23 cellular contexts compared by ENCODE assay signal in the genomic region with DNA sequence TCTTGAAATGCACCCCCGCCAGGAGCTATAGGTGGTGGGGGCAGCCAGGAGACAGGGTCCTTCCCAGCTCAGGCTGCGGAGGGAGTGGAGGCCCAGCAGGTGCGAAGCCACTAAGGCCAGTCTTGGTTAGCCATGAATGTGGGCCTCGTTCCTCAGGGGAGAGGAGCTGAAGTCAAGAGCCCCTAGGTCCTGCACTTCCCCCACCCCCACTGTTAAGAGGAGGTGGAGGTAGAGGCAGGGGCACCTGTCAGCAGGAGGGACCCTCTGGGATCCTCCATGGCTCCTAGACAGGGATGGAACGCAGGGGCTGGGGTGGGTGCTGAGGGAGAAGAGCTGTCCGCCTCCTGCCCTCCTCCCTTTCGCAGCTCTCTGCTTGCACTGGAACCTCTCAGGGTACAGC. TPM values are rescaled to one million over a fixed set of nuclear protein-coding genes. Genes with fewer than 3 reads are reported as not detected.
DNase-seq lines count a peak whose midpoint lies in the region; ATAC-seq and TF ChIP-seq lines count a peak whose summit lies in the region.
"Had no signal": no experiment of that assay in that cellular context is flagged by ENCODE, and none has a peak within 500 bp of the region (broad histone marks: within the 10 kb centered on the region; RNA-seq: fewer than 3 reads in every experiment).

No MANE protein-coding gene starts in this region.

- POLR2A ChIA-PET in activated naive CD8-positive, alpha-beta T cell treated with anti-CD3 and anti-CD28 coated beads, Interleukin-2, amount 10 ng/mL, durations not matched to agents 7 days and 5 days (lab: Charles Lee), result interaction anchor here (0.6 kb wide), 1 partner anchor 461 kb away, joined by 3 read pairs; no protein-coding TSS in a partner anchor

- peak; percentile 2 for DNase-seq in activated naive CD8-positive, alpha-beta T cell treated with anti-CD3 and anti-CD28 coated beads, Interleukin-2, amount 10 ng/mL, durations not matched to agents 7 days and 5 days
- DNase-seq in activated naive CD8-positive, alpha-beta T cell treated with anti-CD3 and anti-CD28 coated beads, Interleukin-2, amount 50 U/mL, for 24 hours, result no peak
- peak; percentile 44 for DNase-seq in iPS-NIHi11 (ENCODE audit: low spot score)
- no peak for DNase-seq in type B pancreatic cell (ENCODE audit: extremely low spot score, unreplicated experiment)
- no peak for DNase-seq in mesothelial cell of epicardium (ENCODE audit: low spot score in 2 of 2, unreplicated experiment in 2 of 2)
- DNase-seq: activated CD4-positive, alpha-beta T cell treated with anti-CD3 and anti-CD28 coated beads, Interleukin-2, amount 50 U/mL, for 4 hours; activated gamma-delta T cell treated with Interleukin-2 at 50 U/mL for 16 hours; caudate nucleus; COR-L47; GF-D8; HCEC 1CT; NCI-H2029 treated with DMSO at 0.1 percent for 48 hours; nucleus accumbens; stimulated activated CD4-positive, alpha-beta T cell treated with anti-CD3 and anti-CD28 coated beads, Interleukin-2, amount 100 ng/mL, for 24 hours had no signal

- H3K4me3 Mint-ChIP-seq in activated naive CD8-positive, alpha-beta T cell treated with anti-CD3 and anti-CD28 coated beads, Interleukin-2, amount 10 ng/mL, durations not matched to agents 7 days and 5 days, result no peak overlapping the region
- no peak overlapping the region for H3K4me3 Mint-ChIP-seq in activated naive CD8-positive, alpha-beta T cell treated with anti-CD3 and anti-CD28 coated beads, Interleukin-2, amount 50 U/mL, for 24 hours
- peak overlapping the region; percentile 31 for H3K4me3 Mint-ChIP-seq in type B pancreatic cell
- no peak overlapping the region for H3K4me3 Mint-ChIP-seq in mesothelial cell of epicardium

- ATAC-seq in activated naive CD8-positive, alpha-beta T cell treated with anti-CD3 and anti-CD28 coated beads, Interleukin-2, amount 10 ng/mL, durations not matched to agents 7 days and 5 days (ENCODE audit: low read depth), result no peak
- no peak for ATAC-seq in activated naive CD8-positive, alpha-beta T cell treated with anti-CD3 and anti-CD28 coated beads, Interleukin-2, amount 50 U/mL, for 24 hours
- ATAC-seq in HG02798 (IDR thresholded peaks at IDR 0.05; ENCODE audit: poor library complexity, unreplicated experiment), result no peak
- ATAC-seq in GM21825 (IDR thresholded peaks at IDR 0.05; ENCODE audit: unreplicated experiment), result no peak
- ATAC-seq: SK-N-SH treated with all-trans-retinoic acid at 6 μM for 48 hours had no signal

- H3K27me3 Mint-ChIP-seq in activated naive CD8-positive, alpha-beta T cell treated with anti-CD3 and anti-CD28 coated beads, Interleukin-2, amount 10 ng/mL, durations not matched to agents 7 days and 5 days, result peaks cover 63% of the 10 kb centered on the region
- H3K27me3 Mint-ChIP-seq in activated naive CD8-positive, alpha-beta T cell treated with anti-CD3 and anti-CD28 coated beads, Interleukin-2, amount 50 U/mL, for 24 hours, result peaks cover 62% of the 10 kb centered on the region
- peaks cover 63% of the 10 kb centered on the region for H3K27me3 Mint-ChIP-seq in type B pancreatic cell
- peaks cover 63% of the 10 kb centered on the region for H3K27me3 Mint-ChIP-seq in mesothelial cell of epicardium (ENCODE audit: low read depth)

- H3K27ac Mint-ChIP-seq in activated naive CD8-positive, alpha-beta T cell treated with anti-CD3 and anti-CD28 coated beads, Interleukin-2, amount 10 ng/mL, durations not matched to agents 7 days and 5 days, result no peak overlapping the region
- H3K27ac Mint-ChIP-seq in activated naive CD8-positive, alpha-beta T cell treated with anti-CD3 and anti-CD28 coated beads, Interleukin-2, amount 50 U/mL, for 24 hours, result no peak overlapping the region
- H3K27ac Mint-ChIP-seq in type B pancreatic cell (no peak overlapping the region), mesothelial cell of epicardium (no peak overlapping the region)
- H3K27ac Mint-ChIP-seq: IgD-negative memory B cell had no signal

- H3K36me3 Mint-ChIP-seq in activated naive CD8-positive, alpha-beta T cell treated with anti-CD3 and anti-CD28 coated beads, Interleukin-2, amount 10 ng/mL, durations not matched to agents 7 days and 5 days, result no peaks in the 10 kb centered on the region
- no peaks in the 10 kb centered on the region for H3K36me3 Mint-ChIP-seq in activated naive CD8-positive, alpha-beta T cell treated with anti-CD3 and anti-CD28 coated beads, Interleukin-2, amount 50 U/mL, for 24 hours (ENCODE audit: low read depth)
- H3K36me3 Mint-ChIP-seq in type B pancreatic cell, result no peaks in the 10 kb centered on the region
- no peaks in the 10 kb centered on the region for H3K36me3 Mint-ChIP-seq in mesothelial cell of epicardium

- H3K9me3 Mint-ChIP-seq in activated naive CD8-positive, alpha-beta T cell treated with anti-CD3 and anti-CD28 coated beads, Interleukin-2, amount 10 ng/mL, durations not matched to agents 7 days and 5 days, result no peaks in the 10 kb centered on the region
- no peaks in the 10 kb centered on the region for H3K9me3 Mint-ChIP-seq in activated naive CD8-positive, alpha-beta T cell treated with anti-CD3 and anti-CD28 coated beads, Interleukin-2, amount 50 U/mL, for 24 hours
- H3K9me3 Mint-ChIP-seq in type B pancreatic cell (no peaks in the 10 kb centered on the region), mesothelial cell of epicardium (no peaks in the 10 kb centered on the region)
- H3K9me3 Mint-ChIP-seq: IgD-negative memory B cell had no signal

- H3K27ac ChIP-seq in VCaP, result peak overlapping the region; percentile 61
- H3K27ac ChIP-seq: HL-60 had no signal

- peaks cover 2% of the 10 kb centered on the region for H3K4me1 Mint-ChIP-seq in activated naive CD8-positive, alpha-beta T cell treated with anti-CD3 and anti-CD28 coated beads, Interleukin-2, amount 10 ng/mL, durations not matched to agents 7 days and 5 days
- peaks cover 9% of the 10 kb centered on the region for H3K4me1 Mint-ChIP-seq in activated naive CD8-positive, alpha-beta T cell treated with anti-CD3 and anti-CD28 coated beads, Interleukin-2, amount 50 U/mL, for 24 hours
- H3K4me1 Mint-ChIP-seq in type B pancreatic cell (ENCODE audit: unreplicated experiment) (peaks cover 24% of the 10 kb centered on the region), mesothelial cell of epicardium (peaks cover 7% of the 10 kb centered on the region)

- TF ChIP-seq CTCF in VCaP (conservative IDR thresholded peaks at IDR 0.05), result no peak
- no peak for TF ChIP-seq CTCF in type B pancreatic cell (conservative IDR thresholded peaks at IDR 0.05)
- TF ChIP-seq CTCF in mesothelial cell of epicardium (IDR thresholded peaks at IDR 0.05; ENCODE audit: unreplicated experiment), result no peak

RNA-seq across cellular contexts. Expression of a gene that starts 37.1 kb away (rescaled TPM):
- total RNA-seq in activated naive CD8-positive, alpha-beta T cell treated with anti-CD3 and anti-CD28 coated beads, Interleukin-2, amount 10 ng/mL, durations not matched to agents 7 days and 5 days, result under 1 TPM in 1 of 2 experiments, not detected in 1; 0.26 TPM
- total RNA-seq in type B pancreatic cell (ENCODE audit: low replicate concordance) (0.24 and 0.40 TPM in 2 replicates), mesothelial cell of epicardium (4.0 to 5.6 TPM (median 4.9 TPM) in 3 replicates)
- total RNA-seq: glomerular endothelial cell; subcutaneous adipose tissue; T-helper 2 cell treated with Interferon-gamma antibody and Interleukin-4, amounts not matched to agents 100 ng/mL and 5 ng/mL, for 36 hours had no signal

Comparison
In these comparisons a context has a peak if more than half of its experiments do, and no peak if none do; other contexts are left out.
1. DNase-seq: peak in activated naive CD8-positive, alpha-beta T cell treated with anti-CD3 and anti-CD28 coated beads, Interleukin-2, amount 10 ng/mL, durations not matched to agents 7 days and 5 days (single experiment) and iPS-NIHi11 (single experiment); none in activated naive CD8-positive, alpha-beta T cell treated with anti-CD3 and anti-CD28 coated beads, Interleukin-2, amount 50 U/mL, for 24 hours (single experiment), type B pancreatic cell (single experiment) and mesothelial cell of epicardium (0 of 2).